1 cellular context compared by ENCODE assay signal in the genomic region with DNA sequence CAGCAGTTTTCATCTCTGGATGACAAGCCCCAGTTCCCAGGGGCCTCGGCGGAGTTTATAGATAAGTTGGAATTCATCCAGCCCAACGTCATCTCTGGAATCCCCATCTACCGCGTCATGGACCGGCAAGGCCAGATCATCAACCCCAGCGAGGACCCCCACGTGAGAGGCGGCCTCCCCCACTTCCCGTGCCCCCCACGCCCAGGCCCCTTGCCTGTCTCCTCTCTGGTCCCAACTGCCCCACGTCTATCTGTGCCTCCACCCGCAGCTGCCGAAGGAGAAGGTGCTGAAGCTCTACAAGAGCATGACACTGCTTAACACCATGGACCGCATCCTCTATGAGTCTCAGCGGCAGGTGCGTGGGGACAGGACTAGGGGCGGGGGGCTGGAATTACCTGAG.
TF ChIP-seq lines count a peak whose summit lies in the region.

No MANE protein-coding gene starts in this region.

TF ChIP-seq in GM23338, 12 proteins besides CTCF, POLR2A, EP300 and RAD21:
- TF ChIP-seq CREB1 (CRISPR knock-in tag; IDR thresholded peaks at IDR 0.05; ENCODE audit: low read depth), result no peak
- TF ChIP-seq, protein P1, sequence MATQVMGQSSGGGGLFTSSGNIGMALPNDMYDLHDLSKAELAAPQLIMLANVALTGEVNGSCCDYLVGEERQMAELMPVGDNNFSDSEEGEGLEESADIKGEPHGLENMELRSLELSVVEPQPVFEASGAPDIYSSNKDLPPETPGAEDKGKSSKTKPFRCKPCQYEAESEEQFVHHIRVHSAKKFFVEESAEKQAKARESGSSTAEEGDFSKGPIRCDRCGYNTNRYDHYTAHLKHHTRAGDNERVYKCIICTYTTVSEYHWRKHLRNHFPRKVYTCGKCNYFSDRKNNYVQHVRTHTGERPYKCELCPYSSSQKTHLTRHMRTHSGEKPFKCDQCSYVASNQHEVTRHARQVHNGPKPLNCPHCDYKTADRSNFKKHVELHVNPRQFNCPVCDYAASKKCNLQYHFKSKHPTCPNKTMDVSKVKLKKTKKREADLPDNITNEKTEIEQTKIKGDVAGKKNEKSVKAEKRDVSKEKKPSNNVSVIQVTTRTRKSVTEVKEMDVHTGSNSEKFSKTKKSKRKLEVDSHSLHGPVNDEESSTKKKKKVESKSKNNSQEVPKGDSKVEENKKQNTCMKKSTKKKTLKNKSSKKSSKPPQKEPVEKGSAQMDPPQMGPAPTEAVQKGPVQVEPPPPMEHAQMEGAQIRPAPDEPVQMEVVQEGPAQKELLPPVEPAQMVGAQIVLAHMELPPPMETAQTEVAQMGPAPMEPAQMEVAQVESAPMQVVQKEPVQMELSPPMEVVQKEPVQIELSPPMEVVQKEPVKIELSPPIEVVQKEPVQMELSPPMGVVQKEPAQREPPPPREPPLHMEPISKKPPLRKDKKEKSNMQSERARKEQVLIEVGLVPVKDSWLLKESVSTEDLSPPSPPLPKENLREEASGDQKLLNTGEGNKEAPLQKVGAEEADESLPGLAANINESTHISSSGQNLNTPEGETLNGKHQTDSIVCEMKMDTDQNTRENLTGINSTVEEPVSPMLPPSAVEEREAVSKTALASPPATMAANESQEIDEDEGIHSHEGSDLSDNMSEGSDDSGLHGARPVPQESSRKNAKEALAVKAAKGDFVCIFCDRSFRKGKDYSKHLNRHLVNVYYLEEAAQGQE (IDR thresholded peaks at IDR 0.05; ENCODE audit: unreplicated experiment), result no peak
- TF ChIP-seq, protein P2, sequence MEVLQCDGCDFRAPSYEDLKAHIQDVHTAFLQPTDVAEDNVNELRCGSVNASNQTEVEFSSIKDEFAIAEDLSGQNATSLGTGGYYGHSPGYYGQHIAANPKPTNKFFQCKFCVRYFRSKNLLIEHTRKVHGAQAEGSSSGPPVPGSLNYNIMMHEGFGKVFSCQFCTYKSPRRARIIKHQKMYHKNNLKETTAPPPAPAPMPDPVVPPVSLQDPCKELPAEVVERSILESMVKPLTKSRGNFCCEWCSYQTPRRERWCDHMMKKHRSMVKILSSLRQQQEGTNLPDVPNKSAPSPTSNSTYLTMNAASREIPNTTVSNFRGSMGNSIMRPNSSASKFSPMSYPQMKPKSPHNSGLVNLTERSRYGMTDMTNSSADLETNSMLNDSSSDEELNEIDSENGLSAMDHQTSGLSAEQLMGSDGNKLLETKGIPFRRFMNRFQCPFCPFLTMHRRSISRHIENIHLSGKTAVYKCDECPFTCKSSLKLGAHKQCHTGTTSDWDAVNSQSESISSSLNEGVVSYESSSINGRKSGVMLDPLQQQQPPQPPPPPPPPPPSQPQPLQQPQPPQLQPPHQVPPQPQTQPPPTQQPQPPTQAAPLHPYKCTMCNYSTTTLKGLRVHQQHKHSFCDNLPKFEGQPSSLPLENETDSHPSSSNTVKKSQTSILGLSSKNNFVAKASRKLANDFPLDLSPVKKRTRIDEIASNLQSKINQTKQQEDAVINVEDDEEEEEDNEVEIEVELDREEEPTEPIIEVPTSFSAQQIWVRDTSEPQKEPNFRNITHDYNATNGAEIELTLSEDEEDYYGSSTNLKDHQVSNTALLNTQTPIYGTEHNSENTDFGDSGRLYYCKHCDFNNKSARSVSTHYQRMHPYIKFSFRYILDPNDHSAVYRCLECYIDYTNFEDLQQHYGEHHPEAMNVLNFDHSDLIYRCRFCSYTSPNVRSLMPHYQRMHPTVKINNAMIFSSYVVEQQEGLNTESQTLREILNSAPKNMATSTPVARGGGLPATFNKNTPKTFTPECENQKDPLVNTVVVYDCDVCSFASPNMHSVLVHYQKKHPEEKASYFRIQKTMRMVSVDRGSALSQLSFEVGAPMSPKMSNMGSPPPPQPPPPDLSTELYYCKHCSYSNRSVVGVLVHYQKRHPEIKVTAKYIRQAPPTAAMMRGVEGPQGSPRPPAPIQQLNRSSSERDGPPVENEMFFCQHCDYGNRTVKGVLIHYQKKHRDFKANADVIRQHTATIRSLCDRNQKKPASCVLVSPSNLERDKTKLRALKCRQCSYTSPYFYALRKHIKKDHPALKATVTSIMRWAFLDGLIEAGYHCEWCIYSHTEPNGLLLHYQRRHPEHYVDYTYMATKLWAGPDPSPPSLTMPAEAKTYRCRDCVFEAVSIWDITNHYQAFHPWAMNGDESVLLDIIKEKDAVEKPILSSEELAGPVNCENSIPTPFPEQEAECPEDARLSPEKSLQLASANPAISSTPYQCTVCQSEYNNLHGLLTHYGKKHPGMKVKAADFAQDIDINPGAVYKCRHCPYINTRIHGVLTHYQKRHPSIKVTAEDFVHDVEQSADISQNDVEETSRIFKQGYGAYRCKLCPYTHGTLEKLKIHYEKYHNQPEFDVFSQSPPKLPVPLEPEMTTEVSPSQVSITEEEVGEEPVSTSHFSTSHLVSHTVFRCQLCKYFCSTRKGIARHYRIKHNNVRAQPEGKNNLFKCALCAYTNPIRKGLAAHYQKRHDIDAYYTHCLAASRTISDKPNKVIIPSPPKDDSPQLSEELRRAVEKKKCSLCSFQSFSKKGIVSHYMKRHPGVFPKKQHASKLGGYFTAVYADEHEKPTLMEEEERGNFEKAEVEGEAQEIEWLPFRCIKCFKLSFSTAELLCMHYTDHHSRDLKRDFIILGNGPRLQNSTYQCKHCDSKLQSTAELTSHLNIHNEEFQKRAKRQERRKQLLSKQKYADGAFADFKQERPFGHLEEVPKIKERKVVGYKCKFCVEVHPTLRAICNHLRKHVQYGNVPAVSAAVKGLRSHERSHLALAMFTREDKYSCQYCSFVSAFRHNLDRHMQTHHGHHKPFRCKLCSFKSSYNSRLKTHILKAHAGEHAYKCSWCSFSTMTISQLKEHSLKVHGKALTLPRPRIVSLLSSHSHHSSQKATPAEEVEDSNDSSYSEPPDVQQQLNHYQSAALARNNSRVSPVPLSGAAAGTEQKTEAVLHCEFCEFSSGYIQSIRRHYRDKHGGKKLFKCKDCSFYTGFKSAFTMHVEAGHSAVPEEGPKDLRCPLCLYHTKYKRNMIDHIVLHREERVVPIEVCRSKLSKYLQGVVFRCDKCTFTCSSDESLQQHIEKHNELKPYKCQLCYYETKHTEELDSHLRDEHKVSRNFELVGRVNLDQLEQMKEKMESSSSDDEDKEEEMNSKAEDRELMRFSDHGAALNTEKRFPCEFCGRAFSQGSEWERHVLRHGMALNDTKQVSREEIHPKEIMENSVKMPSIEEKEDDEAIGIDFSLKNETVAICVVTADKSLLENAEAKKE (CRISPR knock-in tag; IDR thresholded peaks at IDR 0.05), result no peak
- TF ChIP-seq ZNF114 (CRISPR knock-in tag; IDR thresholded peaks at IDR 0.05), result no peak
- no peak for TF ChIP-seq JUNB (IDR thresholded peaks at IDR 0.05; ENCODE audit: unreplicated experiment)
- TF ChIP-seq STAT1 (IDR thresholded peaks at IDR 0.05; ENCODE audit: unreplicated experiment), result no peak
- no peak for TF ChIP-seq NANOG (IDR thresholded peaks at IDR 0.05; ENCODE audit: borderline replicate concordance)
- TF ChIP-seq ZNF331 (CRISPR knock-in tag; IDR thresholded peaks at IDR 0.05; ENCODE audit: low read depth), result no peak
TF ChIP-seq in GM23338: peak in this region for 0.
